1 cellular context compared by ENCODE assay signal in the genomic region with DNA sequence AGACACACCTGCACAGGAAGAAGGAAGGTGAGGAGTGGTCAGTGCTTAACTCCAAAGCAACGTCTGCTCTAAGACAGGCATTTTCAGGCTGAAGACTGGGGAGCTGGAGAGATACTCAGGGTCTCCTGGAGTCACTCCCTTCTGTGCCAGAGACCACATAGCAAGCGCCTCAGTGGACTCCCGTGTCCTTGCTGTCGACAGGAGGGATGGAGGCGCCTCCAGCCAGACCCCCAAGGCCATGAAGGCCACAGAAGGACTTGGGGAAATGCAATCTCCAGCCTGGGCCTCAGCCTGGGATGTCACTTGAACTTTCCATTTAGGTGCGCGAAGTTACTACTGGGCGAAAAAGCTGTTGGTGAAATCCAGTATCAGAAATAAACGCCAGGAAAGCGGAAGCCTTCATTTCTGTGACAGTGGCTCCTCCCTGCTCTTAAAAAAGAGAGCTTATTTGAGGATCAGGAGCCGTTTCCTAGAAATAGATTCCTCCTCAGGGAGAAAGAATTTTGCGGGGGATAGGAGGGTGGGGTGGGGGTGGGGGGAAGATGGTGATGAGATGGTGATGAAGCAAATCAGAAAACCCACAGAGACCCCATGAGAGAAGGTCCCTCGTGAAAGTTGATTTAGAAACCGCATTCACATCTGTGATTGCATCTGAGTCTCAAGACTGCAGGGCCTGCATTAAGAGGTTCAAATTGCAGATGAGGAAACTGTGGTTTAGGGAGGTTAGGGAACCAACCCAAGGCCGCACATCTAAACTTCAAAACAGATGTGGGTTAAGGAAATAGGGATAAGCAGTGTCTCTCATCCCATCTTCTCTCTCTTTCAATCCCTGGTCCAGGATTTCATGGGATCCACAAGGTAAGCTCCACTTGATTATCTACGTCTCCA.
TF ChIP-seq lines count a peak whose summit lies in the region.

No MANE protein-coding gene starts in this region.

TF ChIP-seq in IMR-90, 13 proteins besides CTCF, POLR2A, EP300 and RAD21:
- TF ChIP-seq, protein P1, sequence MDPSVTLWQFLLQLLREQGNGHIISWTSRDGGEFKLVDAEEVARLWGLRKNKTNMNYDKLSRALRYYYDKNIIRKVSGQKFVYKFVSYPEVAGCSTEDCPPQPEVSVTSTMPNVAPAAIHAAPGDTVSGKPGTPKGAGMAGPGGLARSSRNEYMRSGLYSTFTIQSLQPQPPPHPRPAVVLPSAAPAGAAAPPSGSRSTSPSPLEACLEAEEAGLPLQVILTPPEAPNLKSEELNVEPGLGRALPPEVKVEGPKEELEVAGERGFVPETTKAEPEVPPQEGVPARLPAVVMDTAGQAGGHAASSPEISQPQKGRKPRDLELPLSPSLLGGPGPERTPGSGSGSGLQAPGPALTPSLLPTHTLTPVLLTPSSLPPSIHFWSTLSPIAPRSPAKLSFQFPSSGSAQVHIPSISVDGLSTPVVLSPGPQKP (IDR thresholded peaks at IDR 0.05; ENCODE audit: borderline replicate concordance, low read depth, low read length), result no peak
- no peak for TF ChIP-seq CHD1 (IDR thresholded peaks at IDR 0.05; ENCODE audit: low read depth, low read length)
- no peak for TF ChIP-seq BHLHE40 (IDR thresholded peaks at IDR 0.05; ENCODE audit: low read depth, low read length)
- no peak for TF ChIP-seq FOS (IDR thresholded peaks at IDR 0.05; ENCODE audit: low read depth, low read length)
- TF ChIP-seq RCOR1 (IDR thresholded peaks at IDR 0.05; ENCODE audit: insufficient replicate concordance, low read length), result no peak
- TF ChIP-seq RFX5 (IDR thresholded peaks at IDR 0.05; ENCODE audit: low read depth, low read length), result no peak
- no peak for TF ChIP-seq SMC3 (IDR thresholded peaks at IDR 0.05; ENCODE audit: low read depth, low read length)
- no peak for TF ChIP-seq CEBPB (IDR thresholded peaks at IDR 0.05; ENCODE audit: low read depth, low read length)
- TF ChIP-seq, protein P2, sequence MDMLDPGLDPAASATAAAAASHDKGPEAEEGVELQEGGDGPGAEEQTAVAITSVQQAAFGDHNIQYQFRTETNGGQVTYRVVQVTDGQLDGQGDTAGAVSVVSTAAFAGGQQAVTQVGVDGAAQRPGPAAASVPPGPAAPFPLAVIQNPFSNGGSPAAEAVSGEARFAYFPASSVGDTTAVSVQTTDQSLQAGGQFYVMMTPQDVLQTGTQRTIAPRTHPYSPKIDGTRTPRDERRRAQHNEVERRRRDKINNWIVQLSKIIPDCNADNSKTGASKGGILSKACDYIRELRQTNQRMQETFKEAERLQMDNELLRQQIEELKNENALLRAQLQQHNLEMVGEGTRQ (IDR thresholded peaks at IDR 0.05; ENCODE audit: low read depth, low read length), result no peak
- TF ChIP-seq MAZ (IDR thresholded peaks at IDR 0.05; ENCODE audit: borderline replicate concordance, low read depth, low read length), result no peak
- no peak for TF ChIP-seq MAFK (IDR thresholded peaks at IDR 0.05; ENCODE audit: low read depth, low read length)
- TF ChIP-seq MXI1 (IDR thresholded peaks at IDR 0.05; ENCODE audit: borderline replicate concordance, low read depth, low read length), result no peak
- no peak for TF ChIP-seq NFE2L2 (IDR thresholded peaks at IDR 0.05; ENCODE audit: low read depth, low read length)
